2 cellular contexts compared by ENCODE assay signal in genomic region chr2:69935011-69935410, GRCh38.
A peak's percentile ranks its signal among the peaks of the same experiment; 100 is the strongest.
TF ChIP-seq lines count a peak whose summit lies in the region.

No MANE protein-coding gene starts in this region.

TF ChIP-seq in A549, 52 proteins besides CTCF, POLR2A, EP300 and RAD21:
- no peak for TF ChIP-seq HDAC2 (IDR thresholded peaks at IDR 0.05)
- TF ChIP-seq ZSCAN20 (CRISPR knock-in tag; IDR thresholded peaks at IDR 0.05): no peak
- TF ChIP-seq MAFK (IDR thresholded peaks at IDR 0.05; ENCODE audit: partially characterized antibody): peak; percentile 82
- TF ChIP-seq RNF2 (IDR thresholded peaks at IDR 0.05; ENCODE audit: borderline replicate concordance, low read depth): no peak

TF ChIP-seq in IMR-90, 13 proteins besides CTCF, POLR2A, EP300 and RAD21:
- TF ChIP-seq MAFK (IDR thresholded peaks at IDR 0.05; ENCODE audit: low read depth, low read length) (peak; percentile 71), NFE2L2 (IDR thresholded peaks at IDR 0.05; ENCODE audit: low read depth, low read length) (no peak)
